8 cellular contexts compared by ENCODE assay signal in the genomic region with DNA sequence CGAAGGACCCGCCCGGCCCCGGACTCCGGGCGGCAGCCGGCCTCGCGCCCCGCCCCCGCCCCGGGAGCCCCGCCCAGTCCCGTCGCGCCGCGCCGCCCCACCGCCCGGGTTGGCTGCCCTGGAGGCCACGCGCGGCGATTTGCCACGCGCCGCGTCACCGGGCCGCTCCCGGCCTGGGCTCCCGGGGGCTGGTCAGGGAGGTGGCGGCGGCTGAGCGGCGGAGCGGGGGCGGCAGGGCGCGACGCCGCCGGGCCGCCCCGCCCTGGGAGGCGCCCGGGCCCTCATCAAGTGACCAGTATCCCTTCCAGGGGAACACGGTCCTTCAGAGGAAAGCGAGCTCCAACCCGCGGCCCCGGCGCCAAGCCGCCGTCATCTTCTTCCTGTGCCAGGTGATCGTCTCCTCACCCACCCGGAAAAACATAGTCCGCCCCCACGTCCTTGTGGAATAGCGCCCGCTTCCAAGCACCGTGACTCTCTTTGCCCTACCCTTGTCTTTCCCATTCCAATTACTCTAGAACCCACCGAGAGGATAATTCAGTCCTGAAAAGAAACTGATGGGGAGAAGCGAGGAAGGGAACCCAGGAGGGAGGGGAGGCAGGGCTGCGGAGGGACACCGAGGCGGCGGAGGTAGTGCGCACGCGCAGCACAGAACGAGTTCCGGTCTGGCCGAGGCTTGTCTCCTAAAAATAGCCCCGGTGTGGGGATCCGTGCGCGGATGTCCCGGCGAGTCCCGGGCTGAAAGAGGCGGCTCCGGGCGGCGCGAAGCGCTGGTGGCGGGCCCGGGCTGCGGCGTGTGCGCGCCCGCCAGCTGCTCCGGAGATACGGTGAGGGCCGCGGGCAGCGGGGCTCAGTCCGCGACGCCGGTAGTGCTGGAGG. TPM values are rescaled to one million over a fixed set of nuclear protein-coding genes. Genes with fewer than 3 reads are reported as not detected.
A peak's percentile ranks its signal among the peaks of the same experiment; 100 is the strongest.
DNase-seq lines count a peak whose midpoint lies in the region; ATAC-seq and TF ChIP-seq lines count a peak whose summit lies in the region.

A gene (plus strand): TSS at position 704 of the 876 bp plus-strand sequence. CDS start 67,136 bp downstream, outside the sequence.

- 0% methylated on average over 59 to 104 of the region's 104 CpGs for WGBS in esophagus, 2 donors

- peak; percentile 55 for ATAC-seq in GM21529 (IDR thresholded peaks at IDR 0.05; ENCODE audit: unreplicated experiment)

- DNase-seq in DMS 273 treated with DMSO at 0.1 percent for 48 hours (lab: John Stamatoyannopoulos, UW), result peak; percentile 58
- DNase-seq in activated T-cell treated with anti-CD3 and anti-CD28 coated beads, Interleukin-2, amount 50 U/mL, for 24 hours, result peak; percentile 94
- peak; percentile 72 to 83 for DNase-seq in stimulated activated CD8-positive, alpha-beta memory T cell treated with anti-CD3 and anti-CD28 coated beads, Interleukin-4, amount 100 ng/mL, for 4 hours (ENCODE audit: low read depth in 2 of 2, low spot score in 1 of 2)

- H3K4me3 ChIP-seq in esophagus (ENCODE audit: low read depth in 1 of 2, low read length in 2 of 2) (peak within 1 kb of the TSS; percentile 70 to 88), mucosa of rectum (ENCODE audit: low read length in 2 of 2) (peak within 1 kb of the TSS; percentile 81 to 93)

- H3K36me3 ChIP-seq in esophagus (ENCODE audit: control insufficient read depth in 2 of 2, insufficient read depth in 2 of 2, low read length in 1 of 2) (no peaks in the 10 kb centered on the region), mucosa of rectum (ENCODE audit: control insufficient read depth in 2 of 2, insufficient read depth in 2 of 2, low read length in 2 of 2) (no peaks in the 10 kb centered on the region)

- peak within 1 kb of the TSS; percentile 94 to 95 for H3K27ac ChIP-seq in esophagus (ENCODE audit: low read depth in 2 of 2, low read length in 1 of 2)
- H3K27ac ChIP-seq in mucosa of rectum (ENCODE audit: low read depth in 2 of 2, low read length in 2 of 2), result peak within 1 kb of the TSS; percentile 95 to 99

- no peaks in the 10 kb centered on the region for H3K36me3 Mint-ChIP-seq in IgD-negative memory B cell
- H3K36me3 Mint-ChIP-seq in activated T-cell treated with anti-CD3 and anti-CD28 coated beads, Interleukin-2, amount 50 U/mL, for 24 hours (ENCODE audit: low read depth), result peaks cover 9% of the 10 kb centered on the region

- H3K9ac ChIP-seq in mucosa of rectum (ENCODE audit: low read depth in 1 of 2, low read length in 2 of 2), result peak within 1 kb of the TSS; percentile 82 to 92

- peak within 1 kb of the TSS; percentile 93 to 99 (median 99) for H3K27ac Mint-ChIP-seq in IgD-negative memory B cell
- peak within 1 kb of the TSS; percentile 99 for H3K27ac Mint-ChIP-seq in activated T-cell treated with anti-CD3 and anti-CD28 coated beads, Interleukin-2, amount 50 U/mL, for 24 hours

- H3K9me3 ChIP-seq in esophagus (ENCODE audit: control insufficient read depth in 2 of 2, insufficient read depth in 1 of 2, low read depth in 1 of 2, low read length in 1 of 2), result no peaks in the 10 kb centered on the region
- no peaks in the 10 kb centered on the region for H3K9me3 ChIP-seq in mucosa of rectum (ENCODE audit: control insufficient read depth in 2 of 2, low read length in 2 of 2)

- H3K4me3 Mint-ChIP-seq in IgD-negative memory B cell, result peak within 1 kb of the TSS; percentile 90 to 100 (median 98)
- H3K4me3 Mint-ChIP-seq in activated T-cell treated with anti-CD3 and anti-CD28 coated beads, Interleukin-2, amount 50 U/mL, for 24 hours, result peak within 1 kb of the TSS; percentile 94

- H3K4me1 Mint-ChIP-seq in IgD-negative memory B cell, result peaks cover 23 to 37% (median 37%) of the 10 kb centered on the region in 3 donors
- H3K4me1 Mint-ChIP-seq in activated T-cell treated with anti-CD3 and anti-CD28 coated beads, Interleukin-2, amount 50 U/mL, for 24 hours (ENCODE audit: low read depth), result peaks cover 42% of the 10 kb centered on the region

- peaks cover 0 to 3% of the 10 kb centered on the region in 2 donors for H3K4me1 ChIP-seq in esophagus (ENCODE audit: control insufficient read depth in 2 of 2, insufficient read depth in 2 of 2, low read length in 1 of 2)
- peaks cover 7 to 20% of the 10 kb centered on the region in 2 donors for H3K4me1 ChIP-seq in mucosa of rectum (ENCODE audit: control insufficient read depth in 2 of 2, insufficient read depth in 2 of 2, low read length in 2 of 2)

- H3K27me3 Mint-ChIP-seq in IgD-negative memory B cell, result no peaks in the 10 kb centered on the region
- no peaks in the 10 kb centered on the region for H3K27me3 Mint-ChIP-seq in activated T-cell treated with anti-CD3 and anti-CD28 coated beads, Interleukin-2, amount 50 U/mL, for 24 hours

- no peaks in the 10 kb centered on the region for H3K27me3 ChIP-seq in esophagus (ENCODE audit: control insufficient read depth in 1 of 2, insufficient read depth in 2 of 2, low read length in 2 of 2)
- no peaks in the 10 kb centered on the region for H3K27me3 ChIP-seq in mucosa of rectum (ENCODE audit: control insufficient read depth in 2 of 2, insufficient read depth in 2 of 2, low read length in 2 of 2)

- H3K9me3 Mint-ChIP-seq in IgD-negative memory B cell, result no peaks in the 10 kb centered on the region
- H3K9me3 Mint-ChIP-seq in activated T-cell treated with anti-CD3 and anti-CD28 coated beads, Interleukin-2, amount 50 U/mL, for 24 hours, result no peaks in the 10 kb centered on the region

TF ChIP-seq in PFSK-1, 5 proteins besides CTCF, POLR2A, EP300 and RAD21:
- TF ChIP-seq, protein P1, sequence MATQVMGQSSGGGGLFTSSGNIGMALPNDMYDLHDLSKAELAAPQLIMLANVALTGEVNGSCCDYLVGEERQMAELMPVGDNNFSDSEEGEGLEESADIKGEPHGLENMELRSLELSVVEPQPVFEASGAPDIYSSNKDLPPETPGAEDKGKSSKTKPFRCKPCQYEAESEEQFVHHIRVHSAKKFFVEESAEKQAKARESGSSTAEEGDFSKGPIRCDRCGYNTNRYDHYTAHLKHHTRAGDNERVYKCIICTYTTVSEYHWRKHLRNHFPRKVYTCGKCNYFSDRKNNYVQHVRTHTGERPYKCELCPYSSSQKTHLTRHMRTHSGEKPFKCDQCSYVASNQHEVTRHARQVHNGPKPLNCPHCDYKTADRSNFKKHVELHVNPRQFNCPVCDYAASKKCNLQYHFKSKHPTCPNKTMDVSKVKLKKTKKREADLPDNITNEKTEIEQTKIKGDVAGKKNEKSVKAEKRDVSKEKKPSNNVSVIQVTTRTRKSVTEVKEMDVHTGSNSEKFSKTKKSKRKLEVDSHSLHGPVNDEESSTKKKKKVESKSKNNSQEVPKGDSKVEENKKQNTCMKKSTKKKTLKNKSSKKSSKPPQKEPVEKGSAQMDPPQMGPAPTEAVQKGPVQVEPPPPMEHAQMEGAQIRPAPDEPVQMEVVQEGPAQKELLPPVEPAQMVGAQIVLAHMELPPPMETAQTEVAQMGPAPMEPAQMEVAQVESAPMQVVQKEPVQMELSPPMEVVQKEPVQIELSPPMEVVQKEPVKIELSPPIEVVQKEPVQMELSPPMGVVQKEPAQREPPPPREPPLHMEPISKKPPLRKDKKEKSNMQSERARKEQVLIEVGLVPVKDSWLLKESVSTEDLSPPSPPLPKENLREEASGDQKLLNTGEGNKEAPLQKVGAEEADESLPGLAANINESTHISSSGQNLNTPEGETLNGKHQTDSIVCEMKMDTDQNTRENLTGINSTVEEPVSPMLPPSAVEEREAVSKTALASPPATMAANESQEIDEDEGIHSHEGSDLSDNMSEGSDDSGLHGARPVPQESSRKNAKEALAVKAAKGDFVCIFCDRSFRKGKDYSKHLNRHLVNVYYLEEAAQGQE (IDR thresholded peaks at IDR 0.05; ENCODE audit: insufficient read depth in 1 of 2, low read depth in 2 of 2, low read length in 2 of 2), result no peak
- TF ChIP-seq FOXP2 (optimal IDR thresholded peaks at IDR 0.05; ENCODE audit: borderline replicate concordance, extremely low read depth, extremely low read length, insufficient read depth) (no peak), POLR2AphosphoS5 (IDR thresholded peaks at IDR 0.05; ENCODE audit: low read depth, low read length) (peak; percentile 85), TAF1 (IDR thresholded peaks at IDR 0.05; ENCODE audit: borderline replicate concordance, insufficient read depth, low read length) (peak; percentile 93), SIN3A (IDR thresholded peaks at IDR 0.05; ENCODE audit: borderline replicate concordance, insufficient read depth, low read length) (peak; percentile 46; the same call in 1 of the 2 replicates)

RNA-seq across cellular contexts. Expression of the gene that starts here (rescaled TPM):
- polyA plus RNA-seq in IgD-negative memory B cell (53.9 TPM), esophagus (1 to 10 TPM; 7.5 to 8.6 TPM)
- 26.2 TPM for polyA plus RNA-seq in PFSK-1 (2012; ENCODE audit: insufficient read length, low read depth)

Comparison
In these comparisons a context has a peak if more than half of its experiments do, and no peak if none do; other contexts are left out.
1. Peak in every context shown above with its lines: DNase-seq, ATAC-seq, H3K4me3 ChIP-seq and H3K27ac ChIP-seq.